ENCODE assay signal across 8 cellular contexts in genomic region chr6:116352515-116353471, GRCh38. TPM values are rescaled to one million over a fixed set of nuclear protein-coding genes. Genes with fewer than 3 reads are reported as not detected.
A peak's percentile ranks its signal among the peaks of the same experiment; 100 is the strongest.
DNase-seq lines count a peak whose midpoint lies in the region; ATAC-seq lines count a peak whose summit lies in the region.

No MANE protein-coding gene starts in this region.

- ATAC-seq in GM18873 (IDR thresholded peaks at IDR 0.05; ENCODE audit: low FRiP score, unreplicated experiment) (peak; percentile 69), HG03045 (IDR thresholded peaks at IDR 0.05; ENCODE audit: unreplicated experiment) (peak; percentile 56)

- no peak overlapping the region for H3K4me3 ChIP-seq in skeletal muscle tissue (ENCODE audit: low read length in 3 of 3)

- H3K36me3 ChIP-seq in skeletal muscle tissue (ENCODE audit: control insufficient read depth in 3 of 3, insufficient read depth in 3 of 3, low read length in 3 of 3): no peaks in the 10 kb centered on the region

- no peaks in the 10 kb centered on the region for H3K27me3 Mint-ChIP-seq in dendritic cell treated with granulocyte-macrophage colony-stimulating factor and Interleukin-4, amounts not matched to agents 40 ng/mL and 50 ng/mL, for 4 days

- no peak overlapping the region for H3K9ac ChIP-seq in skeletal muscle tissue (ENCODE audit: low read depth in 1 of 3, low read length in 3 of 3)

- H3K36me3 Mint-ChIP-seq in dendritic cell treated with granulocyte-macrophage colony-stimulating factor and Interleukin-4, amounts not matched to agents 40 ng/mL and 50 ng/mL, for 4 days (ENCODE audit: low read depth): no peaks in the 10 kb centered on the region

- DNase-seq in NCI-H69 (lab: John Stamatoyannopoulos, UW): no peak
- DNase-seq in posterior vena cava (ENCODE audit: low spot score): no peak
- DNase-seq in HT-29 (ENCODE audit: low spot score): no peak
- DNase-seq in head of caudate nucleus: no peak

- peak overlapping the region; percentile 12 for H3K27ac ChIP-seq in skeletal muscle tissue (ENCODE audit: low read depth, low read length)

- H3K27me3 ChIP-seq in skeletal muscle tissue (ENCODE audit: control insufficient read depth in 3 of 3, insufficient read depth in 3 of 3, low read length in 3 of 3): no peaks in the 10 kb centered on the region

- no peaks in the 10 kb centered on the region for H3K9me3 Mint-ChIP-seq in dendritic cell treated with granulocyte-macrophage colony-stimulating factor and Interleukin-4, amounts not matched to agents 40 ng/mL and 50 ng/mL, for 4 days

- peak overlapping the region; percentile 72 for H3K27ac Mint-ChIP-seq in dendritic cell treated with granulocyte-macrophage colony-stimulating factor and Interleukin-4, amounts not matched to agents 40 ng/mL and 50 ng/mL, for 4 days

- peaks cover 0 to 6% (median 0%) of the 10 kb centered on the region in 3 donors for H3K4me1 ChIP-seq in skeletal muscle tissue (ENCODE audit: control insufficient read depth in 3 of 3, insufficient read depth in 3 of 3, low read length in 3 of 3)

- no peak overlapping the region for H3K4me3 Mint-ChIP-seq in dendritic cell treated with granulocyte-macrophage colony-stimulating factor and Interleukin-4, amounts not matched to agents 40 ng/mL and 50 ng/mL, for 4 days

- H3K9me3 ChIP-seq in skeletal muscle tissue (ENCODE audit: control insufficient read depth in 3 of 3, low read length in 3 of 3): no peaks in the 10 kb centered on the region

- peaks cover 34% of the 10 kb centered on the region for H3K4me1 Mint-ChIP-seq in dendritic cell treated with granulocyte-macrophage colony-stimulating factor and Interleukin-4, amounts not matched to agents 40 ng/mL and 50 ng/mL, for 4 days (ENCODE audit: low read depth)

- intact Hi-C loops in dendritic cell treated with granulocyte-macrophage colony-stimulating factor and Interleukin-4, amounts not matched to agents 40 ng/mL and 50 ng/mL, for 4 days (cut with micrococcal nuclease): no loop called here
- intact Hi-C loops in posterior vena cava (cut with DNase I) (no loop called here), head of caudate nucleus (cut with DNase I) (no loop called here)

RNA-seq across cellular contexts. Expression of gene DSE, which starts 18.0 kb away (rescaled TPM):
- total RNA-seq in skeletal muscle tissue: 26.1 TPM
- total RNA-seq in posterior vena cava: 10 to 100 TPM; 48.5 to 61.5 TPM
- 1.9 and 5.3 TPM in 2 replicates for total RNA-seq in HT-29 (2014; rRNA removed; shearing (Covaris generic))
